ENCODE assay signal across 18 cellular contexts in the genomic region with DNA sequence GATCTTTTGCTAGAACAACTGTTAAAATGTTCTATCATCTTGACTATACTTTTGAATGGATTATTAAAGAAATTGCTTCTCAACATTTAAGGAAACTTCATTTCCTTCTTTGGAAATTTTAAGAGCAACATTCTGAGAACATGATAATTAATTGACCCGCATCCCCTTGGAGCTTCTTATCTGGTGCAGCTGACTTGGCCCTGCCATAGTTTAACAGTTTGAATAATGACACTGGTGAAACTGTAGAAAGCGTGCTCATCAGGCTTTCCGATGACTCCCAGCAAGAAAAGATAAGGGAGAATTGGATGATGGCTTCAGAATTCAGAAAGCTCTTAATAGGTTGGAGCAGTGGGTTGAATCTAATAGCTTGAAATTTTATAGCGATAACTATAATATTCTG. TPM values are rescaled to one million over a fixed set of nuclear protein-coding genes. Genes with fewer than 3 reads are reported as not detected.
A peak's percentile ranks its signal among the peaks of the same experiment; 100 is the strongest.
DNase-seq lines count a peak whose midpoint lies in the region; TF ChIP-seq lines count a peak whose summit lies in the region.
"Had no signal": no experiment of that assay in that cellular context is flagged by ENCODE, and none has a peak within 500 bp of the region (broad histone marks: within the 10 kb centered on the region; RNA-seq: fewer than 3 reads in every experiment).

No MANE protein-coding gene starts in this region.

- no peaks in the 10 kb centered on the region for H3K27me3 ChIP-seq in BE2C
- no peaks in the 10 kb centered on the region for H3K27me3 ChIP-seq in SK-N-SH (ENCODE audit: insufficient read depth)

- peak overlapping the region; percentile 45; the same call in 1 of the 2 replicates for H3K4me2 ChIP-seq in SK-N-SH

- H3K36me3 Mint-ChIP-seq in mesothelial cell of epicardium = peaks cover 2% of the 10 kb centered on the region

- no peak for TF ChIP-seq CTCF in BE2C (IDR thresholded peaks at IDR 0.05; ENCODE audit: low read depth, low read length)
- TF ChIP-seq CTCF in SK-N-SH (IDR thresholded peaks at IDR 0.05) = no peak
- no peak for TF ChIP-seq CTCF in mesothelial cell of epicardium (IDR thresholded peaks at IDR 0.05; ENCODE audit: unreplicated experiment)
- no peak for TF ChIP-seq CTCF in foreskin fibroblast (IDR thresholded peaks at IDR 0.05; ENCODE audit: low read depth, low read length)

- CTCF ChIA-PET in SK-N-SH (lab: Yijun Ruan, JAX) = interaction anchor here (0.8 to 2.2 kb wide), 2 partner anchors 13 to 211 kb away, joined by 3 to 9 read pairs; no protein-coding TSS in a partner anchor

- POLR2A ChIA-PET in SK-N-SH (lab: Yijun Ruan, JAX) = no interaction called here

- H3K9ac ChIP-seq in SK-N-SH = no peak overlapping the region

- H3K27ac Mint-ChIP-seq in mesothelial cell of epicardium = peak overlapping the region; percentile 30
- H3K27ac Mint-ChIP-seq: B cell had no signal

- no peak for TF ChIP-seq EP300 in SK-N-SH (IDR thresholded peaks at IDR 0.05; ENCODE audit: borderline replicate concordance in 1 of 2, low read depth in 1 of 2, low read length in 1 of 2)

- TF ChIP-seq RAD21 in SK-N-SH (IDR thresholded peaks at IDR 0.05; ENCODE audit: low read length) = no peak

- no peak overlapping the region for H3K4me3 Mint-ChIP-seq in mesothelial cell of epicardium

- peaks cover 72% of the 10 kb centered on the region for H4K20me1 ChIP-seq in SK-N-SH (ENCODE audit: insufficient read depth)

- H3K9me3 Mint-ChIP-seq in mesothelial cell of epicardium = peaks cover 6% of the 10 kb centered on the region

- no peaks in the 10 kb centered on the region for H3K9me2 ChIP-seq in SK-N-SH

- H3K27ac ChIP-seq in SK-N-SH (ENCODE audit: low read depth in 2 of 2, low read length in 1 of 2) = peak overlapping the region in 1 of 2 experiments; percentile 49; a peak in 1 of 4 replicates

- DNase-seq in BE2C (peak; percentile 17), SK-N-SH (no peak), amniotic epithelial cell (ENCODE audit: low read depth) (peak; percentile 16), mesothelial cell of epicardium (ENCODE audit: low spot score in 2 of 2, unreplicated experiment in 2 of 2) (no peak), foreskin fibroblast (no peak), cortex of kidney (lab: John Stamatoyannopoulos, UW) (no peak), activated gamma-delta T cell treated with Interleukin-2 at 50 U/mL for 16 hours (no peak), NCI-H526 treated with DMSO at 0.1 percent for 48 hours (lab: John Stamatoyannopoulos, UW) (no peak)
- DNase-seq: COR-L47, DMS 273 treated with DMSO at 0.1 percent for 48 hours, DND-41, KG1, NCI-H1105 treated with DMSO at 0.1 percent for 48 hours, NCI-H1694 treated with DMSO at 0.1 percent for 48 hours, NCI-H510A, NCI-H82 had no signal

- no peak overlapping the region for H2AFZ ChIP-seq in SK-N-SH (ENCODE audit: low read depth)

- H3F3A ChIP-seq in SK-N-SH (replicated peaks; ENCODE audit: insufficient read depth) = peaks cover 15% of the 10 kb centered on the region

- peaks cover 99% of the 10 kb centered on the region for H3K79me2 ChIP-seq in SK-N-SH (ENCODE audit: insufficient read depth)

- H3K4me1 ChIP-seq in BE2C = peaks cover 24% of the 10 kb centered on the region
- H3K4me1 ChIP-seq in SK-N-SH (ENCODE audit: control insufficient read depth in 1 of 2, insufficient read depth in 2 of 2, low read depth in 1 of 2, low read length in 1 of 2) = peaks cover 10 to 34% of the 10 kb centered on the region in 2 experiments; a peak in 3 of 4 replicates

- peak overlapping the region; percentile 11; the same call in 1 of the 2 replicates for H3K4me3 ChIP-seq in BE2C (ENCODE audit: low read depth, low read length)
- no peak overlapping the region for H3K4me3 ChIP-seq in SK-N-SH (ENCODE audit: low read depth in 2 of 2, low read length in 1 of 2)
- no peak overlapping the region for H3K4me3 ChIP-seq in foreskin fibroblast (ENCODE audit: low read depth in 1 of 2, low read length in 2 of 2)

- 90% methylated on average over 4 of the region's 4 CpGs for WGBS in SK-N-SH (ENCODE audit: low lambda C conversion rate)

- H3K27me3 Mint-ChIP-seq in mesothelial cell of epicardium (ENCODE audit: low read depth) = no peaks in the 10 kb centered on the region
- H3K27me3 Mint-ChIP-seq: B cell; CD4-positive, CD25-positive, alpha-beta regulatory T cell had no signal

- peaks cover 34% of the 10 kb centered on the region for H3K4me1 Mint-ChIP-seq in mesothelial cell of epicardium

- H3K9me3 ChIP-seq in BE2C = no peaks in the 10 kb centered on the region
- H3K9me3 ChIP-seq in SK-N-SH = no peaks in the 10 kb centered on the region; the same call in 1 of the 2 replicates

- no peaks in the 10 kb centered on the region for H3K36me3 ChIP-seq in BE2C
- no peaks in the 10 kb centered on the region for H3K36me3 ChIP-seq in SK-N-SH (replicated peaks in 1 of 2; ENCODE audit: control insufficient read depth in 1 of 2, insufficient read depth in 2 of 2, low read length in 1 of 2)

TF ChIP-seq in SK-N-SH, 30 proteins besides CTCF, POLR2A, EP300 and RAD21 (continues in another document):
- TF ChIP-seq RCOR1 (IDR thresholded peaks at IDR 0.05; ENCODE audit: low read length) = no peak
- TF ChIP-seq TAF1 (IDR thresholded peaks at IDR 0.05; ENCODE audit: borderline replicate concordance, low read depth, low read length) = no peak
- no peak for TF ChIP-seq FOXM1 (IDR thresholded peaks at IDR 0.05; ENCODE audit: low read depth)
- no peak for TF ChIP-seq NRF1 (IDR thresholded peaks at IDR 0.05; ENCODE audit: low read depth, low read length)
- no peak for TF ChIP-seq SIN3A (IDR thresholded peaks at IDR 0.05; ENCODE audit: borderline replicate concordance, low read depth, low read length)
- TF ChIP-seq, protein P1, sequence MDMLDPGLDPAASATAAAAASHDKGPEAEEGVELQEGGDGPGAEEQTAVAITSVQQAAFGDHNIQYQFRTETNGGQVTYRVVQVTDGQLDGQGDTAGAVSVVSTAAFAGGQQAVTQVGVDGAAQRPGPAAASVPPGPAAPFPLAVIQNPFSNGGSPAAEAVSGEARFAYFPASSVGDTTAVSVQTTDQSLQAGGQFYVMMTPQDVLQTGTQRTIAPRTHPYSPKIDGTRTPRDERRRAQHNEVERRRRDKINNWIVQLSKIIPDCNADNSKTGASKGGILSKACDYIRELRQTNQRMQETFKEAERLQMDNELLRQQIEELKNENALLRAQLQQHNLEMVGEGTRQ (IDR thresholded peaks at IDR 0.05; ENCODE audit: borderline replicate concordance, low read depth, low read length) = no peak
- no peak for TF ChIP-seq MXI1 (IDR thresholded peaks at IDR 0.05; ENCODE audit: low read depth, low read length)
- TF ChIP-seq, protein P2, sequence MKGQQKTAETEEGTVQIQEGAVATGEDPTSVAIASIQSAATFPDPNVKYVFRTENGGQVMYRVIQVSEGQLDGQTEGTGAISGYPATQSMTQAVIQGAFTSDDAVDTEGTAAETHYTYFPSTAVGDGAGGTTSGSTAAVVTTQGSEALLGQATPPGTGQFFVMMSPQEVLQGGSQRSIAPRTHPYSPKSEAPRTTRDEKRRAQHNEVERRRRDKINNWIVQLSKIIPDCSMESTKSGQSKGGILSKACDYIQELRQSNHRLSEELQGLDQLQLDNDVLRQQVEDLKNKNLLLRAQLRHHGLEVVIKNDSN (IDR thresholded peaks at IDR 0.05; ENCODE audit: borderline replicate concordance, low read depth) = no peak
- TF ChIP-seq GABPA (IDR thresholded peaks at IDR 0.05; ENCODE audit: low read depth) = no peak
- TF ChIP-seq, protein P3, sequence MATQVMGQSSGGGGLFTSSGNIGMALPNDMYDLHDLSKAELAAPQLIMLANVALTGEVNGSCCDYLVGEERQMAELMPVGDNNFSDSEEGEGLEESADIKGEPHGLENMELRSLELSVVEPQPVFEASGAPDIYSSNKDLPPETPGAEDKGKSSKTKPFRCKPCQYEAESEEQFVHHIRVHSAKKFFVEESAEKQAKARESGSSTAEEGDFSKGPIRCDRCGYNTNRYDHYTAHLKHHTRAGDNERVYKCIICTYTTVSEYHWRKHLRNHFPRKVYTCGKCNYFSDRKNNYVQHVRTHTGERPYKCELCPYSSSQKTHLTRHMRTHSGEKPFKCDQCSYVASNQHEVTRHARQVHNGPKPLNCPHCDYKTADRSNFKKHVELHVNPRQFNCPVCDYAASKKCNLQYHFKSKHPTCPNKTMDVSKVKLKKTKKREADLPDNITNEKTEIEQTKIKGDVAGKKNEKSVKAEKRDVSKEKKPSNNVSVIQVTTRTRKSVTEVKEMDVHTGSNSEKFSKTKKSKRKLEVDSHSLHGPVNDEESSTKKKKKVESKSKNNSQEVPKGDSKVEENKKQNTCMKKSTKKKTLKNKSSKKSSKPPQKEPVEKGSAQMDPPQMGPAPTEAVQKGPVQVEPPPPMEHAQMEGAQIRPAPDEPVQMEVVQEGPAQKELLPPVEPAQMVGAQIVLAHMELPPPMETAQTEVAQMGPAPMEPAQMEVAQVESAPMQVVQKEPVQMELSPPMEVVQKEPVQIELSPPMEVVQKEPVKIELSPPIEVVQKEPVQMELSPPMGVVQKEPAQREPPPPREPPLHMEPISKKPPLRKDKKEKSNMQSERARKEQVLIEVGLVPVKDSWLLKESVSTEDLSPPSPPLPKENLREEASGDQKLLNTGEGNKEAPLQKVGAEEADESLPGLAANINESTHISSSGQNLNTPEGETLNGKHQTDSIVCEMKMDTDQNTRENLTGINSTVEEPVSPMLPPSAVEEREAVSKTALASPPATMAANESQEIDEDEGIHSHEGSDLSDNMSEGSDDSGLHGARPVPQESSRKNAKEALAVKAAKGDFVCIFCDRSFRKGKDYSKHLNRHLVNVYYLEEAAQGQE (IDR thresholded peaks at IDR 0.05; ENCODE audit: low read depth, low read length) = no peak
- no peak for TF ChIP-seq NFIC (IDR thresholded peaks at IDR 0.05; ENCODE audit: borderline replicate concordance)
- TF ChIP-seq MEF2A (IDR thresholded peaks at IDR 0.05; ENCODE audit: borderline replicate concordance, low read depth) = no peak
- TF ChIP-seq RXRA (IDR thresholded peaks at IDR 0.05; ENCODE audit: borderline replicate concordance, low read depth) = no peak
- no peak for TF ChIP-seq JUND (IDR thresholded peaks at IDR 0.05)
- no peak for TF ChIP-seq YY1 (IDR thresholded peaks at IDR 0.05; ENCODE audit: low read depth)
- no peak for TF ChIP-seq GATA2 (CRISPR knock-in tag; IDR thresholded peaks at IDR 0.05)
- no peak for TF ChIP-seq CHD2 (IDR thresholded peaks at IDR 0.05; ENCODE audit: low read length, partially characterized antibody)
- TF ChIP-seq ELF1 (IDR thresholded peaks at IDR 0.05) = no peak

RNA-seq across cellular contexts. Expression of a gene that starts 38.1 kb away (rescaled TPM):
- polyA plus RNA-seq in BE2C (2012; ENCODE audit: insufficient read depth, insufficient read length, low read depth) = 16.1 TPM
- 31.6 and 31.8 TPM in 2 replicates for polyA plus RNA-seq in SK-N-SH (2012; rRNA removed)
- 29.1 and 31.1 TPM in 2 replicates for polyA plus RNA-seq in SK-N-SH (2012; cell fraction: cytosol; rRNA removed)
- 27.0 and 35.2 TPM in 2 replicates for polyA plus RNA-seq in SK-N-SH (2012; cell fraction: nucleus; rRNA removed)
- 22.8 to 24.0 TPM (median 23.1 TPM) in 3 replicates for total RNA-seq in mesothelial cell of epicardium

Comparison
In these comparisons a context has a peak if more than half of its experiments do, and no peak if none do; other contexts are left out.
1. DNase-seq: peak in BE2C (single experiment) and amniotic epithelial cell (single experiment); none in SK-N-SH (single experiment), mesothelial cell of epicardium (0 of 2), foreskin fibroblast (0 of 2), cortex of kidney (single experiment), activated gamma-delta T cell treated with Interleukin-2 at 50 U/mL for 16 hours (single experiment) and NCI-H526 treated with DMSO at 0.1 percent for 48 hours (single experiment).